29 cellular contexts compared by ENCODE assay signal in genomic region chr22:29945435-29945834, GRCh38.
"Had no signal": no experiment of that assay in that cellular context is flagged by ENCODE, and none has a peak within 500 bp of the region (broad histone marks: within the 10 kb centered on the region; RNA-seq: fewer than 3 reads in every experiment).

No MANE protein-coding gene starts in this region.

- H3K4me3 Mint-ChIP-seq: natural killer cell; nephron; neural progenitor cell; stimulated activated memory B cell treated with anti-CD40 and anti-IgM and Interleukin-4, amounts not matched to agents 10 μg/mL and 1 μg/mL and 100 μg/mL, for 72 hours; stimulated activated naive CD8-positive, alpha-beta T cell treated with anti-CD3 and anti-CD28 coated beads, Interleukin-15, amount 100 ng/mL, for 72 hours; type B pancreatic cell had no signal

- H3K9me3 Mint-ChIP-seq: natural killer cell, type B pancreatic cell had no signal

- ATAC-seq: natural killer cell; right lobe of liver; stimulated activated memory B cell treated with anti-CD40 and anti-IgM and Interleukin-4, amounts not matched to agents 10 μg/mL and 1 μg/mL and 100 μg/mL, for 72 hours; stimulated activated naive CD8-positive, alpha-beta T cell treated with anti-CD3 and anti-CD28 coated beads, Interleukin-15, amount 100 ng/mL, for 72 hours; stimulated activated naive CD8-positive, alpha-beta T cell treated with anti-CD3 and anti-CD28 coated beads, Interleukin-15, Interleukin-2, amounts not matched to agents 100 U/mL and 50 U/mL, for 24 hours; upper lobe of right lung had no signal

- H3K27ac ChIP-seq: neural progenitor cell, ovary, parathyroid adenoma, psoas muscle, right lobe of liver, suprapubic skin, testis, tibial artery, transverse colon, upper lobe of right lung, uterus had no signal

- H3K36me3 ChIP-seq: neural progenitor cell, ovary, right lobe of liver, sigmoid colon, suprapubic skin, tibial artery, transverse colon, upper lobe of right lung, uterus had no signal

- H3K27ac Mint-ChIP-seq: natural killer cell; neural progenitor cell; progenitor cell of endocrine pancreas; stimulated activated memory B cell treated with anti-CD40 and anti-IgM and Interleukin-4, amounts not matched to agents 10 μg/mL and 1 μg/mL and 100 μg/mL, for 72 hours; stimulated activated naive CD8-positive, alpha-beta T cell treated with anti-CD3 and anti-CD28 coated beads, Interleukin-15, amount 100 ng/mL, for 72 hours; type B pancreatic cell had no signal

- H3K4me1 ChIP-seq: neural progenitor cell, right lobe of liver had no signal

- H3K4me3 ChIP-seq: neural progenitor cell, ovary, psoas muscle, right lobe of liver, sigmoid colon, suprapubic skin, testis, tibial artery, transverse colon, upper lobe of right lung, uterus had no signal

- H3K36me3 Mint-ChIP-seq: natural killer cell had no signal

- H3K27me3 ChIP-seq: neural progenitor cell, ovary, right lobe of liver, sigmoid colon, suprapubic skin, testis, tibial artery, transverse colon, upper lobe of right lung, uterus had no signal

- H3K9me3 ChIP-seq: ovary, psoas muscle, right lobe of liver, sigmoid colon, suprapubic skin, testis, tibial artery, transverse colon, upper lobe of right lung, uterus had no signal

- DNase-seq: natural killer cell; occipital lobe; ovary; psoas muscle; right cardiac atrium; right lobe of liver; sigmoid colon; small intestine; stimulated activated CD4-positive, alpha-beta T cell treated with anti-CD3 and anti-CD28 coated beads, Interleukin-12 subunit alpha, Interleukin-12 subunit beta, amount 100 ng/mL, for 4 hours; stimulated activated CD4-positive, alpha-beta T cell treated with anti-CD3 and anti-CD28 coated beads, Interleukin-1b, Interleukin-23, amount 100 ng/mL, for 48 hours; stimulated activated CD4-positive, alpha-beta T cell treated with anti-CD3 and anti-CD28 coated beads, Interleukin-4, amount 100 ng/mL, for 1 hour; stimulated activated CD4-positive, alpha-beta T cell treated with anti-CD3 and anti-CD28 coated beads, Interleukin-4, amount 100 ng/mL, for 4 hours; stimulated activated CD8-positive, alpha-beta memory T cell treated with anti-CD3 and anti-CD28 coated beads, Interleukin-4, amount 100 ng/mL, for 48 hours; stimulated activated naive CD4-positive, alpha-beta T cell; stimulated activated naive CD8-positive, alpha-beta T cell treated with anti-CD3 and anti-CD28 coated beads, Interleukin-15, amount 100 ng/mL, for 72 hours; stimulated activated naive CD8-positive, alpha-beta T cell treated with anti-CD3 and anti-CD28 coated beads, Interleukin-15, Interleukin-2, amounts not matched to agents 100 U/mL and 50 U/mL, for 24 hours; substantia nigra; testis; tibial artery; transverse colon; upper lobe of right lung; uterus had no signal

- H3K27me3 Mint-ChIP-seq: progenitor cell of endocrine pancreas; stimulated activated memory B cell treated with anti-CD40 and anti-IgM and Interleukin-4, amounts not matched to agents 10 μg/mL and 1 μg/mL and 100 μg/mL, for 72 hours; stimulated activated naive CD8-positive, alpha-beta T cell treated with anti-CD3 and anti-CD28 coated beads, Interleukin-15, amount 100 ng/mL, for 72 hours; type B pancreatic cell had no signal
